ENCODE assay signal across 1 cellular context in genomic region chr19:3608079-3608641, GRCh38.
A peak's percentile ranks its signal among the peaks of the same experiment; 100 is the strongest.
TF ChIP-seq lines count a peak whose summit lies in the region.

No MANE protein-coding gene starts in this region.

TF ChIP-seq in K562, 482 proteins besides CTCF, POLR2A, EP300 and RAD21 (continues in another document):
- TF ChIP-seq, protein P1, sequence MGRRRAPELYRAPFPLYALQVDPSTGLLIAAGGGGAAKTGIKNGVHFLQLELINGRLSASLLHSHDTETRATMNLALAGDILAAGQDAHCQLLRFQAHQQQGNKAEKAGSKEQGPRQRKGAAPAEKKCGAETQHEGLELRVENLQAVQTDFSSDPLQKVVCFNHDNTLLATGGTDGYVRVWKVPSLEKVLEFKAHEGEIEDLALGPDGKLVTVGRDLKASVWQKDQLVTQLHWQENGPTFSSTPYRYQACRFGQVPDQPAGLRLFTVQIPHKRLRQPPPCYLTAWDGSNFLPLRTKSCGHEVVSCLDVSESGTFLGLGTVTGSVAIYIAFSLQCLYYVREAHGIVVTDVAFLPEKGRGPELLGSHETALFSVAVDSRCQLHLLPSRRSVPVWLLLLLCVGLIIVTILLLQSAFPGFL (CRISPR knock-in tag; IDR thresholded peaks at IDR 0.05), result no peak
- TF ChIP-seq NFYB (IDR thresholded peaks at IDR 0.05; ENCODE audit: extremely low read depth, insufficient read length) (no peak), PRPF4 (IDR thresholded peaks at IDR 0.05; ENCODE audit: insufficient read depth, low read depth, low read length, poor library complexity, severe bottlenecking) (no peak), ZC3H11A (IDR thresholded peaks at IDR 0.05; ENCODE audit: low read depth, low read length) (no peak), ZBTB9 (CRISPR knock-in tag; IDR thresholded peaks at IDR 0.05) (0 out of 2 replicates have a peak, but pooled peaks have one; percentile 55), HDGF (IDR thresholded peaks at IDR 0.05) (peak; percentile 99), E2F1 (CRISPR knock-in tag; IDR thresholded peaks at IDR 0.05) (no peak), FOXM1 (IDR thresholded peaks at IDR 0.05; ENCODE audit: low read depth) (no peak), FOXM1 (CRISPR knock-in tag; IDR thresholded peaks at IDR 0.05; ENCODE audit: low read depth) (no peak), U2AF1 (optimal IDR thresholded peaks at IDR 0.05; ENCODE audit: low read depth, low read length) (no peak), GATAD2B (IDR thresholded peaks at IDR 0.05; ENCODE audit: borderline replicate concordance) (no peak), ZNF561 (CRISPR knock-in tag; conservative IDR thresholded peaks at IDR 0.05) (no peak), TAF9B (IDR thresholded peaks at IDR 0.05; ENCODE audit: partially characterized antibody) (no peak), ZNF785 (CRISPR knock-in tag; IDR thresholded peaks at IDR 0.05) (no peak), ZNF584 (CRISPR knock-in tag; IDR thresholded peaks at IDR 0.05; ENCODE audit: low read depth) (0 out of 2 replicates have a peak, but pooled peaks have one; percentile 44), ZMIZ1 (IDR thresholded peaks at IDR 0.05; ENCODE audit: low read depth in 2 of 2, low read length in 2 of 2) (no peak), TFAP4 (CRISPR knock-in tag; IDR thresholded peaks at IDR 0.05; ENCODE audit: borderline replicate concordance) (no peak), SMAD1 (IDR thresholded peaks at IDR 0.05; ENCODE audit: low read depth, low read length, partially characterized antibody) (no peak), CXXC5 (CRISPR knock-in tag; IDR thresholded peaks at IDR 0.05) (peak; percentile 43; the same call in 1 of the 2 replicates), TAL1 (IDR thresholded peaks at IDR 0.05) (no peak; the same call in none of the 2 replicates), ARNT (IDR thresholded peaks at IDR 0.05) (peak; percentile 66 to 84; a peak in 2 of 4 replicates), MBD1 (CRISPR knock-in tag; IDR thresholded peaks at IDR 0.05) (no peak), EGR1 (conservative IDR thresholded peaks at IDR 0.05) (peak; percentile 77), SMAD3 (CRISPR knock-in tag; conservative IDR thresholded peaks at IDR 0.05) (no peak), MCM5 (IDR thresholded peaks at IDR 0.05; ENCODE audit: low read depth) (no peak), UBTF (IDR thresholded peaks at IDR 0.05; ENCODE audit: borderline replicate concordance in 1 of 2, low read depth in 2 of 2, low read length in 2 of 2) (peak in 1 of 2 experiments; percentile 29; a peak in 2 of 4 replicates), IFI16 (CRISPR knock-in tag; IDR thresholded peaks at IDR 0.05) (no peak), GTF2E2 (tag; IDR thresholded peaks at IDR 0.05) (0 out of 2 replicates have a peak, but pooled peaks have one; percentile 33), MTA2 (IDR thresholded peaks at IDR 0.05; ENCODE audit: low read depth) (no peak), ZC3H8 (IDR thresholded peaks at IDR 0.05) (no peak), ESRRB (CRISPR knock-in tag; IDR thresholded peaks at IDR 0.05; ENCODE audit: borderline replicate concordance) (no peak), GMEB1 (CRISPR knock-in tag; IDR thresholded peaks at IDR 0.05) (no peak), GABPB2 (CRISPR knock-in tag; conservative IDR thresholded peaks at IDR 0.05) (no peak), ETV5 (CRISPR knock-in tag; IDR thresholded peaks at IDR 0.05; ENCODE audit: low read depth) (peak; percentile 54; the same call in 1 of the 2 replicates), HCFC1 (IDR thresholded peaks at IDR 0.05; ENCODE audit: low read depth, low read length) (no peak), THAP7 (CRISPR knock-in tag; IDR thresholded peaks at IDR 0.05) (no peak)
- TF ChIP-seq, protein P2, sequence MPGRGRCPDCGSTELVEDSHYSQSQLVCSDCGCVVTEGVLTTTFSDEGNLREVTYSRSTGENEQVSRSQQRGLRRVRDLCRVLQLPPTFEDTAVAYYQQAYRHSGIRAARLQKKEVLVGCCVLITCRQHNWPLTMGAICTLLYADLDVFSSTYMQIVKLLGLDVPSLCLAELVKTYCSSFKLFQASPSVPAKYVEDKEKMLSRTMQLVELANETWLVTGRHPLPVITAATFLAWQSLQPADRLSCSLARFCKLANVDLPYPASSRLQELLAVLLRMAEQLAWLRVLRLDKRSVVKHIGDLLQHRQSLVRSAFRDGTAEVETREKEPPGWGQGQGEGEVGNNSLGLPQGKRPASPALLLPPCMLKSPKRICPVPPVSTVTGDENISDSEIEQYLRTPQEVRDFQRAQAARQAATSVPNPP (IDR thresholded peaks at IDR 0.05; ENCODE audit: borderline replicate concordance, insufficient read depth, insufficient read length), result no peak
- TF ChIP-seq, protein P3, sequence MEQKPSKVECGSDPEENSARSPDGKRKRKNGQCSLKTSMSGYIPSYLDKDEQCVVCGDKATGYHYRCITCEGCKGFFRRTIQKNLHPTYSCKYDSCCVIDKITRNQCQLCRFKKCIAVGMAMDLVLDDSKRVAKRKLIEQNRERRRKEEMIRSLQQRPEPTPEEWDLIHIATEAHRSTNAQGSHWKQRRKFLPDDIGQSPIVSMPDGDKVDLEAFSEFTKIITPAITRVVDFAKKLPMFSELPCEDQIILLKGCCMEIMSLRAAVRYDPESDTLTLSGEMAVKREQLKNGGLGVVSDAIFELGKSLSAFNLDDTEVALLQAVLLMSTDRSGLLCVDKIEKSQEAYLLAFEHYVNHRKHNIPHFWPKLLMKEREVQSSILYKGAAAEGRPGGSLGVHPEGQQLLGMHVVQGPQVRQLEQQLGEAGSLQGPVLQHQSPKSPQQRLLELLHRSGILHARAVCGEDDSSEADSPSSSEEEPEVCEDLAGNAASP (IDR thresholded peaks at IDR 0.05), result no peak
- TF ChIP-seq, protein P4, sequence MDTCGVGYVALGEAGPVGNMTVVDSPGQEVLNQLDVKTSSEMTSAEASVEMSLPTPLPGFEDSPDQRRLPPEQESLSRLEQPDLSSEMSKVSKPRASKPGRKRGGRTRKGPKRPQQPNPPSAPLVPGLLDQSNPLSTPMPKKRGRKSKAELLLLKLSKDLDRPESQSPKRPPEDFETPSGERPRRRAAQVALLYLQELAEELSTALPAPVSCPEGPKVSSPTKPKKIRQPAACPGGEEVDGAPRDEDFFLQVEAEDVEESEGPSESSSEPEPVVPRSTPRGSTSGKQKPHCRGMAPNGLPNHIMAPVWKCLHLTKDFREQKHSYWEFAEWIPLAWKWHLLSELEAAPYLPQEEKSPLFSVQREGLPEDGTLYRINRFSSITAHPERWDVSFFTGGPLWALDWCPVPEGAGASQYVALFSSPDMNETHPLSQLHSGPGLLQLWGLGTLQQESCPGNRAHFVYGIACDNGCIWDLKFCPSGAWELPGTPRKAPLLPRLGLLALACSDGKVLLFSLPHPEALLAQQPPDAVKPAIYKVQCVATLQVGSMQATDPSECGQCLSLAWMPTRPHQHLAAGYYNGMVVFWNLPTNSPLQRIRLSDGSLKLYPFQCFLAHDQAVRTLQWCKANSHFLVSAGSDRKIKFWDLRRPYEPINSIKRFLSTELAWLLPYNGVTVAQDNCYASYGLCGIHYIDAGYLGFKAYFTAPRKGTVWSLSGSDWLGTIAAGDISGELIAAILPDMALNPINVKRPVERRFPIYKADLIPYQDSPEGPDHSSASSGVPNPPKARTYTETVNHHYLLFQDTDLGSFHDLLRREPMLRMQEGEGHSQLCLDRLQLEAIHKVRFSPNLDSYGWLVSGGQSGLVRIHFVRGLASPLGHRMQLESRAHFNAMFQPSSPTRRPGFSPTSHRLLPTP (IDR thresholded peaks at IDR 0.05; ENCODE audit: borderline replicate concordance, extremely low read depth, insufficient read length), result no peak
- TF ChIP-seq, protein P5, sequence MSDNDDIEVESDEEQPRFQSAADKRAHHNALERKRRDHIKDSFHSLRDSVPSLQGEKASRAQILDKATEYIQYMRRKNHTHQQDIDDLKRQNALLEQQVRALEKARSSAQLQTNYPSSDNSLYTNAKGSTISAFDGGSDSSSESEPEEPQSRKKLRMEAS (CRISPR knock-in tag; IDR thresholded peaks at IDR 0.05), result no peak
